In genomic region chr9:128323786-128324185, GRCh38 we compare ENCODE assay signal across 7 cellular contexts. TPM values are rescaled to one million over a fixed set of nuclear protein-coding genes. Genes with fewer than 3 reads are reported as not detected.
DNase-seq lines count a peak whose midpoint lies in the region; ATAC-seq and TF ChIP-seq lines count a peak whose summit lies in the region.

No MANE protein-coding gene starts in this region.

- peak overlapping the region; percentile 93 for H3K27ac ChIP-seq in HCT116 (ENCODE audit: low read depth, low read length)
- H3K27ac ChIP-seq in skeletal muscle tissue (ENCODE audit: low read depth, low read length), result no peak overlapping the region

- TF ChIP-seq CTCF in HCT116 (IDR thresholded peaks at IDR 0.05 in 2 of 3, conservative IDR thresholded peaks at IDR 0.05 in 1 of 3; ENCODE audit: borderline replicate concordance in 1 of 3, insufficient read depth in 1 of 3, low read depth in 2 of 3, low read length in 2 of 3) (no peak), foreskin fibroblast (IDR thresholded peaks at IDR 0.05; ENCODE audit: low read depth, low read length) (no peak)

- CTCF ChIA-PET in HCT116 (lab: Charles Lee), result no interaction called here

- H3K9me3 ChIP-seq in HCT116 (ENCODE audit: control insufficient read depth in 1 of 2, insufficient read depth in 1 of 2, low read depth in 1 of 2, low read length in 2 of 2), result no peaks in the 10 kb centered on the region
- no peaks in the 10 kb centered on the region for H3K9me3 ChIP-seq in T-helper 17 cell (ENCODE audit: control insufficient read depth, low read length, poor library complexity, severe bottlenecking)
- H3K9me3 ChIP-seq in skeletal muscle tissue (ENCODE audit: control insufficient read depth in 3 of 3, low read length in 3 of 3), result no peaks in the 10 kb centered on the region

- H3K36me3 Mint-ChIP-seq in T-helper 17 cell (ENCODE audit: low read depth), result peaks cover 2% of the 10 kb centered on the region

- H3K79me2 ChIP-seq in HCT116 (ENCODE audit: insufficient read depth, low read length), result peaks cover 38% of the 10 kb centered on the region

- H4K20me1 ChIP-seq in HCT116 (ENCODE audit: insufficient read depth), result no peaks in the 10 kb centered on the region

- H3K4me3 ChIP-seq in HCT116 (replicated peaks in 1 of 2; ENCODE audit: low read depth in 1 of 2, low read length in 2 of 2), result peak overlapping the region; percentile 99 to 100
- H3K4me3 ChIP-seq in foreskin fibroblast (ENCODE audit: low read depth in 1 of 2, low read length in 2 of 2), result peak overlapping the region; percentile 85 to 98
- H3K4me3 ChIP-seq in skeletal muscle tissue (ENCODE audit: low read length in 3 of 3), result peak overlapping the region; percentile 81 to 100 (median 100)

- H3K9me2 ChIP-seq in HCT116 (ENCODE audit: insufficient read depth), result no peaks in the 10 kb centered on the region

- H3K4me1 ChIP-seq in HCT116 (ENCODE audit: control insufficient read depth in 1 of 2, insufficient read depth in 2 of 2, low read length in 2 of 2) (peaks cover 18 to 31% of the 10 kb centered on the region in 2 experiments), skeletal muscle tissue (ENCODE audit: control insufficient read depth in 3 of 3, insufficient read depth in 3 of 3, low read length in 3 of 3) (peaks cover 18 to 32% (median 23%) of the 10 kb centered on the region in 3 donors)

- H3K27ac Mint-ChIP-seq in T-helper 17 cell, result peak overlapping the region; percentile 95

- intact Hi-C loops in HCT116 (cut with micrococcal nuclease), result loop anchor here (2.0 kb wide), 1 partner anchor 17 kb away; no protein-coding TSS in a partner anchor

- no peaks in the 10 kb centered on the region for H3K27me3 Mint-ChIP-seq in T-helper 17 cell

- TF ChIP-seq RAD21 in HCT116 (IDR thresholded peaks at IDR 0.05; ENCODE audit: low read depth), result no peak

- no TSS peak for BruUV-seq in HCT116 (replicated peaks; lab: Mats Ljungman, UMichigan)

- H3K27me3 ChIP-seq in HCT116 (ENCODE audit: insufficient read depth, low read length) (no peaks in the 10 kb centered on the region), skeletal muscle tissue (ENCODE audit: control insufficient read depth in 3 of 3, insufficient read depth in 3 of 3, low read length in 3 of 3) (no peaks in the 10 kb centered on the region)

- RAD21 ChIA-PET in HCT116 (lab: Charles Lee; ENCODE audit: low non-redundant PET in 1 of 2, low total read pairs in 2 of 2, uncharacterized antibody in 2 of 2, unreplicated experiment in 2 of 2), result no interaction called here

- ATAC-seq in HCT116 (no peak), T-helper 17 cell (no peak), HG02970 (IDR thresholded peaks at IDR 0.05; ENCODE audit: low FRiP score, unreplicated experiment) (no peak)

- H3K9ac ChIP-seq in HCT116 (ENCODE audit: low read length) (peak overlapping the region; percentile 85), skeletal muscle tissue (ENCODE audit: low read depth in 1 of 3, low read length in 3 of 3) (peak overlapping the region in 2 of 3 donors; percentile 67 to 98)

- no peak for TF ChIP-seq POLR2A in HCT116 (IDR thresholded peaks at IDR 0.05; ENCODE audit: borderline replicate concordance, extremely low read depth, insufficient read depth, insufficient read length)

- H3K4me2 ChIP-seq in HCT116 (ENCODE audit: low read length), result peak overlapping the region; percentile 89

- POLR2A ChIA-PET in HCT116 (lab: Charles Lee), result no interaction called here

- H3K36me3 ChIP-seq in HCT116 (ENCODE audit: control insufficient read depth in 1 of 2, insufficient read depth in 2 of 2, low read length in 2 of 2), result peaks cover 6 to 16% of the 10 kb centered on the region in 2 experiments; a peak in 3 of 4 replicates
- H3K36me3 ChIP-seq in skeletal muscle tissue (ENCODE audit: control insufficient read depth in 3 of 3, insufficient read depth in 3 of 3, low read length in 3 of 3), result peaks cover 21 to 40% (median 28%) of the 10 kb centered on the region in 3 donors

- H3K4me3 Mint-ChIP-seq in T-helper 17 cell, result peak overlapping the region; percentile 94

- DNase-seq in HCT116 (ENCODE audit: low read depth, low spot score) (no peak), T-helper 17 cell (no peak), foreskin fibroblast (no peak), epidermal melanocyte (ENCODE audit: insufficient read length, low spot score) (no peak), 8988T (no peak)

- no peak overlapping the region for H2AFZ ChIP-seq in HCT116 (ENCODE audit: low read depth, low read length, poor library complexity, severe bottlenecking)

- peaks cover 26% of the 10 kb centered on the region for H3K4me1 Mint-ChIP-seq in T-helper 17 cell

TF ChIP-seq in HCT116, 20 proteins besides CTCF, POLR2A, EP300 and RAD21 (continues in another document):
- TF ChIP-seq MAX (IDR thresholded peaks at IDR 0.05) (no peak), YY1 (IDR thresholded peaks at IDR 0.05; ENCODE audit: extremely low read depth, insufficient replicate concordance, low read depth, low read length) (no peak), ATF3 (IDR thresholded peaks at IDR 0.05) (no peak), POLR2AphosphoS5 (IDR thresholded peaks at IDR 0.05; ENCODE audit: low read depth, low read length) (no peak), REST (IDR thresholded peaks at IDR 0.05; ENCODE audit: low read depth) (no peak), FOSL1 (IDR thresholded peaks at IDR 0.05; ENCODE audit: low read depth) (no peak), SP1 (IDR thresholded peaks at IDR 0.05; ENCODE audit: low read depth) (no peak), ZFX (IDR thresholded peaks at IDR 0.05) (no peak), JUND (IDR thresholded peaks at IDR 0.05) (no peak), ZBTB33 (IDR thresholded peaks at IDR 0.05; ENCODE audit: extremely low read depth, insufficient replicate concordance, low read length) (no peak), CBX3 (IDR thresholded peaks at IDR 0.05; ENCODE audit: low read depth) (no peak), SIN3A (IDR thresholded peaks at IDR 0.05; ENCODE audit: low read depth) (no peak), SRF (IDR thresholded peaks at IDR 0.05; ENCODE audit: low read depth) (no peak), EGR1 (IDR thresholded peaks at IDR 0.05; ENCODE audit: low read depth) (no peak)

RNA-seq across cellular contexts. Expression of gene COQ4, which starts 1.1 kb away (rescaled TPM):
- total RNA-seq in HCT116 (2021; ENCODE audit: unreplicated experiment) (45.8 TPM), T-helper 17 cell (10 to 100 TPM; 35.8 to 36.7 TPM), skeletal muscle tissue (17.2 TPM)
- 51.8 and 55.9 TPM in 2 replicates for polyA plus RNA-seq in HCT116 (2012)

RNA-seq across cellular contexts. Expression of gene TRUB2, which starts 1.5 kb away (rescaled TPM):
- 42.1 TPM for total RNA-seq in HCT116 (2021; ENCODE audit: unreplicated experiment)
- polyA plus RNA-seq in HCT116 (2012), result 19.1 and 29.0 TPM in 2 replicates
- 1 to 10 TPM; 8.5 to 9.9 TPM for total RNA-seq in T-helper 17 cell
- 11.0 TPM for total RNA-seq in skeletal muscle tissue

RNA-seq across cellular contexts. Expression of gene SLC27A4, which starts 16.5 kb away (rescaled TPM):
- total RNA-seq in HCT116 (2021; ENCODE audit: unreplicated experiment) (33.9 TPM), T-helper 17 cell (1 to 10 TPM; 8.2 to 8.3 TPM), skeletal muscle tissue (9.4 TPM)
- polyA plus RNA-seq in HCT116 (2012), result 30.9 and 31.0 TPM in 2 replicates

RNA-seq across cellular contexts. Expression of gene URM1, which starts 47.4 kb away (rescaled TPM):
- total RNA-seq in HCT116 (2021; ENCODE audit: unreplicated experiment) (51.6 TPM), T-helper 17 cell (10 to 100 TPM; 29.5 to 43.3 TPM), skeletal muscle tissue (26.6 TPM)
- polyA plus RNA-seq in HCT116 (2012), result 35.1 and 43.9 TPM in 2 replicates

RNA-seq across cellular contexts. Expression of gene SWI5, which starts 47.7 kb away (rescaled TPM):
- 22.4 TPM for total RNA-seq in HCT116 (2021; ENCODE audit: unreplicated experiment)
- polyA plus RNA-seq in HCT116 (2012), result 42.4 and 51.4 TPM in 2 replicates
- total RNA-seq in T-helper 17 cell, result 10 to 100 TPM in 1 of 2 donors, 1 to 10 TPM in 1; 6.1 to 10.3 TPM
- 17.7 TPM for total RNA-seq in skeletal muscle tissue
